ENCODE assay signal across 1 cellular context in the genomic region with DNA sequence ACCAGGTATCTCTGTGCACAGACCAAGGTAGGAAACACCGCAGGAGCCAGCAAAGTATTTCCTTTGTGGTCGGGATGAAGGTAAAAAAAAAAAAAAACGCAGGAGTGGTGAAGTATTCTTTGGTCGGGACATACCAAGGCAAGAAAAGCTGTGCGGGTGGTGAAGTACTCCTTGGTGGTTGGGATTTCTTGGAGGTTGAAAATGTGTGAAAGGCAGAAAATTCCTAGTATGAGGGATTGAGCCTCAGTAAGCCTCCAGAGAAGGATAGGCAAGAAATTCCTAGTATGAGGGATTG.
TF ChIP-seq lines count a peak whose summit lies in the region.

No MANE protein-coding gene starts in this region.

TF ChIP-seq in WTC11, 78 proteins besides CTCF, POLR2A, EP300 and RAD21:
- TF ChIP-seq TP53 (CRISPR knock-in tag; IDR thresholded peaks at IDR 0.05) (no peak), SMAD3 (CRISPR knock-in tag; IDR thresholded peaks at IDR 0.05; ENCODE audit: borderline replicate concordance) (no peak), CREB1 (CRISPR knock-in tag; IDR thresholded peaks at IDR 0.05) (no peak), ZNF416 (CRISPR knock-in tag; IDR thresholded peaks at IDR 0.05) (no peak), PREB (CRISPR knock-in tag; IDR thresholded peaks at IDR 0.05; ENCODE audit: borderline replicate concordance) (no peak), FOXP4 (CRISPR knock-in tag; IDR thresholded peaks at IDR 0.05) (no peak), ZSCAN18 (CRISPR knock-in tag; IDR thresholded peaks at IDR 0.05) (no peak)
- TF ChIP-seq, protein P1, sequence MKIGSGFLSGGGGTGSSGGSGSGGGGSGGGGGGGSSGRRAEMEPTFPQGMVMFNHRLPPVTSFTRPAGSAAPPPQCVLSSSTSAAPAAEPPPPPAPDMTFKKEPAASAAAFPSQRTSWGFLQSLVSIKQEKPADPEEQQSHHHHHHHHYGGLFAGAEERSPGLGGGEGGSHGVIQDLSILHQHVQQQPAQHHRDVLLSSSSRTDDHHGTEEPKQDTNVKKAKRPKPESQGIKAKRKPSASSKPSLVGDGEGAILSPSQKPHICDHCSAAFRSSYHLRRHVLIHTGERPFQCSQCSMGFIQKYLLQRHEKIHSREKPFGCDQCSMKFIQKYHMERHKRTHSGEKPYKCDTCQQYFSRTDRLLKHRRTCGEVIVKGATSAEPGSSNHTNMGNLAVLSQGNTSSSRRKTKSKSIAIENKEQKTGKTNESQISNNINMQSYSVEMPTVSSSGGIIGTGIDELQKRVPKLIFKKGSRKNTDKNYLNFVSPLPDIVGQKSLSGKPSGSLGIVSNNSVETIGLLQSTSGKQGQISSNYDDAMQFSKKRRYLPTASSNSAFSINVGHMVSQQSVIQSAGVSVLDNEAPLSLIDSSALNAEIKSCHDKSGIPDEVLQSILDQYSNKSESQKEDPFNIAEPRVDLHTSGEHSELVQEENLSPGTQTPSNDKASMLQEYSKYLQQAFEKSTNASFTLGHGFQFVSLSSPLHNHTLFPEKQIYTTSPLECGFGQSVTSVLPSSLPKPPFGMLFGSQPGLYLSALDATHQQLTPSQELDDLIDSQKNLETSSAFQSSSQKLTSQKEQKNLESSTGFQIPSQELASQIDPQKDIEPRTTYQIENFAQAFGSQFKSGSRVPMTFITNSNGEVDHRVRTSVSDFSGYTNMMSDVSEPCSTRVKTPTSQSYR (CRISPR knock-in tag; IDR thresholded peaks at IDR 0.05): no peak
- TF ChIP-seq, protein P2, sequence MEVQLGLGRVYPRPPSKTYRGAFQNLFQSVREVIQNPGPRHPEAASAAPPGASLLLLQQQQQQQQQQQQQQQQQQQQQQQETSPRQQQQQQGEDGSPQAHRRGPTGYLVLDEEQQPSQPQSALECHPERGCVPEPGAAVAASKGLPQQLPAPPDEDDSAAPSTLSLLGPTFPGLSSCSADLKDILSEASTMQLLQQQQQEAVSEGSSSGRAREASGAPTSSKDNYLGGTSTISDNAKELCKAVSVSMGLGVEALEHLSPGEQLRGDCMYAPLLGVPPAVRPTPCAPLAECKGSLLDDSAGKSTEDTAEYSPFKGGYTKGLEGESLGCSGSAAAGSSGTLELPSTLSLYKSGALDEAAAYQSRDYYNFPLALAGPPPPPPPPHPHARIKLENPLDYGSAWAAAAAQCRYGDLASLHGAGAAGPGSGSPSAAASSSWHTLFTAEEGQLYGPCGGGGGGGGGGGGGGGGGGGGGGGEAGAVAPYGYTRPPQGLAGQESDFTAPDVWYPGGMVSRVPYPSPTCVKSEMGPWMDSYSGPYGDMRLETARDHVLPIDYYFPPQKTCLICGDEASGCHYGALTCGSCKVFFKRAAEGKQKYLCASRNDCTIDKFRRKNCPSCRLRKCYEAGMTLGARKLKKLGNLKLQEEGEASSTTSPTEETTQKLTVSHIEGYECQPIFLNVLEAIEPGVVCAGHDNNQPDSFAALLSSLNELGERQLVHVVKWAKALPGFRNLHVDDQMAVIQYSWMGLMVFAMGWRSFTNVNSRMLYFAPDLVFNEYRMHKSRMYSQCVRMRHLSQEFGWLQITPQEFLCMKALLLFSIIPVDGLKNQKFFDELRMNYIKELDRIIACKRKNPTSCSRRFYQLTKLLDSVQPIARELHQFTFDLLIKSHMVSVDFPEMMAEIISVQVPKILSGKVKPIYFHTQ (CRISPR knock-in tag; IDR thresholded peaks at IDR 0.05): no peak
- TF ChIP-seq, protein P3, sequence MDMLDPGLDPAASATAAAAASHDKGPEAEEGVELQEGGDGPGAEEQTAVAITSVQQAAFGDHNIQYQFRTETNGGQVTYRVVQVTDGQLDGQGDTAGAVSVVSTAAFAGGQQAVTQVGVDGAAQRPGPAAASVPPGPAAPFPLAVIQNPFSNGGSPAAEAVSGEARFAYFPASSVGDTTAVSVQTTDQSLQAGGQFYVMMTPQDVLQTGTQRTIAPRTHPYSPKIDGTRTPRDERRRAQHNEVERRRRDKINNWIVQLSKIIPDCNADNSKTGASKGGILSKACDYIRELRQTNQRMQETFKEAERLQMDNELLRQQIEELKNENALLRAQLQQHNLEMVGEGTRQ (CRISPR knock-in tag; IDR thresholded peaks at IDR 0.05): no peak
